9 cellular contexts compared by ENCODE assay signal in the genomic region with DNA sequence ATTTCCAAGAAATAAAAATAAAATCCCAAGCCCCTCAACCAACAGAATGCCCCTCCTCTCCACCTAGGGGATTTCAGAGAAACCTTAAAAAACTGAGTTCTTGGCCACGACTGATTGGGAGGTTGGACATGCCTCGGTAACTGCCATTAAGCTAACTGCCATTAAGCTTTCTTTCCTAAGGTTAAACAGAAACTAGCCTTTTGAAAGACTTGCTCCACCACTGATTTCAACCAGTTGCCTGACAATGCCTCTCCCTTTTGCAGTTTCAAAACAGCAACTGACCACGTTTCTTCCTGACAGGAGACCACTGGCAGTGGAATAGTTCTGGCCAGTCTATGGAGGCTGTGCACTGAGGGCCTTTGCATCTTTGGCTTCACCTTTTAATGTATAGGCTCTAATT. TPM values are rescaled to one million over a fixed set of nuclear protein-coding genes. Genes with fewer than 3 reads are reported as not detected.
"Had no signal": no experiment of that assay in that cellular context is flagged by ENCODE, and none has a peak within 500 bp of the region (broad histone marks: within the 10 kb centered on the region; RNA-seq: fewer than 3 reads in every experiment).

No MANE protein-coding gene starts in this region.

- ATAC-seq: GM23338, HCT116, HepG2 had no signal

- DNase-seq: H9, HFFc6 had no signal

- H3K36me3 Mint-ChIP-seq: IgD-negative memory B cell had no signal

- H3K4me1 Mint-ChIP-seq: IgD-negative memory B cell had no signal

- H3K4me3 Mint-ChIP-seq: GM23338, H9, HFFc6, IgD-negative memory B cell had no signal

- H3K27ac Mint-ChIP-seq: GM23338, H9, HFFc6, IgD-negative memory B cell had no signal

- H3K9me3 Mint-ChIP-seq: HFFc6 had no signal

- H3K4me3 ChIP-seq: GM23338 had no signal

- H3K27ac ChIP-seq: HL-60 had no signal

RNA-seq across cellular contexts. Expression of a gene that starts 39.3 kb away (rescaled TPM):
- total RNA-seq: H1, H9, HepG2, HFFc6, HT1080 had no signal
- polyA plus RNA-seq: GM23338, HepG2, IgD-negative memory B cell had no signal
